12 cellular contexts compared by ENCODE assay signal in genomic region chrX:44997888-44998287, GRCh38.
A peak's percentile ranks its signal among the peaks of the same experiment; 100 is the strongest.
DNase-seq lines count a peak whose midpoint lies in the region; ATAC-seq and FAIRE-seq lines count a peak whose summit lies in the region.
"Had no signal": no experiment of that assay in that cellular context is flagged by ENCODE, and none has a peak within 500 bp of the region (broad histone marks: within the 10 kb centered on the region; RNA-seq: fewer than 3 reads in every experiment).

No MANE protein-coding gene starts in this region.

- no peak for ATAC-seq in stimulated activated naive CD8-positive, alpha-beta T cell treated with anti-CD3 and anti-CD28 coated beads, Interleukin-15, Interleukin-2, amounts not matched to agents 100 U/mL and 50 U/mL, for 24 hours
- ATAC-seq in HG03342 (IDR thresholded peaks at IDR 0.05; ENCODE audit: unreplicated experiment), result peak; percentile 52
- no peak for ATAC-seq in effector memory CD8-positive, alpha-beta T cell (replicated peaks)
- no peak for ATAC-seq in HG02885 (IDR thresholded peaks at IDR 0.05; ENCODE audit: poor library complexity, unreplicated experiment)

- FAIRE-seq in RCC 7860 (lab: Jason Lieb, UNC), result no peak
- FAIRE-seq: endometrium had no signal

- peak overlapping the region; percentile 81 for H3K27ac Mint-ChIP-seq in stimulated activated naive CD8-positive, alpha-beta T cell treated with anti-CD3 and anti-CD28 coated beads, Interleukin-15, Interleukin-2, amounts not matched to agents 100 ng/mL and 50 ng/mL, for 24 hours
- H3K27ac Mint-ChIP-seq in effector memory CD8-positive, alpha-beta T cell, result peak overlapping the region; percentile 4 to 30

- H3K9me3 Mint-ChIP-seq in stimulated activated naive CD8-positive, alpha-beta T cell treated with anti-CD3 and anti-CD28 coated beads, Interleukin-15, Interleukin-2, amounts not matched to agents 100 ng/mL and 50 ng/mL, for 24 hours, result no peaks in the 10 kb centered on the region
- no peaks in the 10 kb centered on the region for H3K9me3 Mint-ChIP-seq in effector memory CD8-positive, alpha-beta T cell

- H3K27me3 Mint-ChIP-seq in stimulated activated naive CD8-positive, alpha-beta T cell treated with anti-CD3 and anti-CD28 coated beads, Interleukin-15, Interleukin-2, amounts not matched to agents 100 ng/mL and 50 ng/mL, for 24 hours, result no peaks in the 10 kb centered on the region
- no peaks in the 10 kb centered on the region for H3K27me3 Mint-ChIP-seq in effector memory CD8-positive, alpha-beta T cell

- DNase-seq in stimulated activated naive CD8-positive, alpha-beta T cell treated with anti-CD3 and anti-CD28 coated beads, Interleukin-15, Interleukin-2, amounts not matched to agents 100 U/mL and 50 U/mL, for 24 hours, result no peak
- no peak for DNase-seq in effector memory CD8-positive, alpha-beta T cell
- DNase-seq in inferior parietal cortex (ENCODE audit: extremely low spot score) (no peak), NCI-H1436 (lab: John Stamatoyannopoulos, UW) (no peak), RCC 7860 (ENCODE audit: low spot score) (no peak)
- DNase-seq: NCI-H524, right lobe of liver, upper lobe of left lung had no signal

- H3K4me1 Mint-ChIP-seq in stimulated activated naive CD8-positive, alpha-beta T cell treated with anti-CD3 and anti-CD28 coated beads, Interleukin-15, Interleukin-2, amounts not matched to agents 100 ng/mL and 50 ng/mL, for 24 hours (ENCODE audit: low read depth), result peaks cover 65% of the 10 kb centered on the region
- H3K4me1 Mint-ChIP-seq in effector memory CD8-positive, alpha-beta T cell (ENCODE audit: low read depth in 2 of 2), result peaks cover 31 to 50% of the 10 kb centered on the region in 2 donors

- H3K4me3 Mint-ChIP-seq in stimulated activated naive CD8-positive, alpha-beta T cell treated with anti-CD3 and anti-CD28 coated beads, Interleukin-15, Interleukin-2, amounts not matched to agents 100 ng/mL and 50 ng/mL, for 24 hours, result peak overlapping the region; percentile 44
- H3K4me3 Mint-ChIP-seq in effector memory CD8-positive, alpha-beta T cell, result peak overlapping the region; percentile 12 to 50

- H3K36me3 Mint-ChIP-seq in stimulated activated naive CD8-positive, alpha-beta T cell treated with anti-CD3 and anti-CD28 coated beads, Interleukin-15, Interleukin-2, amounts not matched to agents 100 ng/mL and 50 ng/mL, for 24 hours (ENCODE audit: low read depth), result peaks cover 17% of the 10 kb centered on the region
- peaks cover 18% of the 10 kb centered on the region for H3K36me3 Mint-ChIP-seq in effector memory CD8-positive, alpha-beta T cell (ENCODE audit: insufficient read depth)
